Comparison of ENCODE assay signal across 8 cellular contexts in the genomic region with DNA sequence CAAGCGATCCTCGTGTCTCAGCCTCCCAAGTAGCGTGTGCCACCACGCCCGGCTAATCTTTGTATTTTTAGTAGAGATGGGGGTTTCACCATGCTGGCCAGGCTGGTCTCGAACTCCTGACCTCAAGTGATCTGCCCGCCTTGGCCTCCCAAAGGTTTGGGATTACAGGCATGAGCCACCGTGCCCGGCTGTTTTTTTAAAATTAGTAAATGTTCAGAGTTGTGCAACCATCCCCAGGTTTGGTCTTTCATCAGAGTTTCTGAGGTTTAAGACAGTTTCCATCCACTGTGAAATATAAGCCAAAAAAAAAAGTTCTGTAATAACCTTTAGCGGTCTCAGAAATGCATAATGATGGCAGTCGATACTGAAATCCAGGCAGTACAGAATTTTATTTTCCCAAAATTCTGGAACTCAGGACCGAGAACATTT. TPM values are rescaled to one million over a fixed set of nuclear protein-coding genes. Genes with fewer than 3 reads are reported as not detected.
A peak's percentile ranks its signal among the peaks of the same experiment; 100 is the strongest.
DNase-seq lines count a peak whose midpoint lies in the region; TF ChIP-seq lines count a peak whose summit lies in the region.

No MANE protein-coding gene starts in this region.

- H3K27me3 Mint-ChIP-seq in HFFc6 (ENCODE audit: insufficient read depth): no peaks in the 10 kb centered on the region; the same call in 1 of the 2 replicates

- TF ChIP-seq CTCF in HFFc6 (IDR thresholded peaks at IDR 0.05): no peak

- peaks cover 6% of the 10 kb centered on the region for H3K79me1 ChIP-seq in neuronal stem cell (ENCODE audit: low read depth, low read length)

- no peak overlapping the region for H2BK5ac ChIP-seq in neuronal stem cell (ENCODE audit: low read length)

- no peak overlapping the region for H3K4ac ChIP-seq in neuronal stem cell (ENCODE audit: low read length)

- no peaks in the 10 kb centered on the region for H3K36me3 ChIP-seq in ES-I3 (ENCODE audit: insufficient read depth, low read length)
- H3K36me3 ChIP-seq in ectodermal cell (ENCODE audit: control insufficient read depth, insufficient read depth, low read length): peaks cover 3% of the 10 kb centered on the region
- peaks cover 6 to 27% of the 10 kb centered on the region in 2 donors for H3K36me3 ChIP-seq in neuronal stem cell (replicated peaks in 1 of 2; ENCODE audit: control insufficient read depth in 2 of 2, insufficient read depth in 2 of 2, low read length in 2 of 2)

- H4K91ac ChIP-seq in neuronal stem cell (ENCODE audit: low read depth, low read length, poor library complexity): no peak overlapping the region

- H3K9me3 ChIP-seq in ES-I3 (ENCODE audit: control insufficient read depth, insufficient read depth, low read length) (no peaks in the 10 kb centered on the region), ectodermal cell (ENCODE audit: control insufficient read depth, low read length) (no peaks in the 10 kb centered on the region), neuronal stem cell (replicated peaks in 1 of 2; ENCODE audit: control insufficient read depth in 2 of 2, insufficient read depth in 1 of 2, low read depth in 1 of 2, low read length in 2 of 2) (no peaks in the 10 kb centered on the region)

- H3K27ac ChIP-seq in ectodermal cell (ENCODE audit: insufficient read depth, low read depth, low read length, poor library complexity, severe bottlenecking) (no peak overlapping the region), neuronal stem cell (replicated peaks; ENCODE audit: low read length) (peak overlapping the region; percentile 2)

- H2AK5ac ChIP-seq in neuronal stem cell (ENCODE audit: low read depth, low read length): no peak overlapping the region

- H4K8ac ChIP-seq in neuronal stem cell (ENCODE audit: low read depth, low read length): no peak overlapping the region

- no peak overlapping the region for H2BK12ac ChIP-seq in neuronal stem cell (ENCODE audit: low read length)

- peaks cover 14% of the 10 kb centered on the region for H3K36me3 Mint-ChIP-seq in HFFc6 (ENCODE audit: low read depth)

- H3K18ac ChIP-seq in neuronal stem cell (ENCODE audit: low read length): no peak overlapping the region

- no peaks in the 10 kb centered on the region for H3K9me3 Mint-ChIP-seq in HFFc6

- peak overlapping the region; percentile 37 for H3K4me3 ChIP-seq in ectodermal cell (ENCODE audit: insufficient read depth, low read depth, low read length)
- peak overlapping the region in 1 of 2 donors; percentile 57 for H3K4me3 ChIP-seq in neuronal stem cell (ENCODE audit: low read length in 2 of 2)

- peak overlapping the region; percentile 94 for H3K4me3 Mint-ChIP-seq in HFFc6

- H2BK15ac ChIP-seq in neuronal stem cell (ENCODE audit: low read length): no peak overlapping the region

- 83 to 85% methylated on average over 12 of the region's 12 CpGs for WGBS in ectodermal cell, 2 experiments
- no CpG with 5 or more reads among the region's 12 CpGs for WGBS in neuronal stem cell (ENCODE audit: extremely low coverage in 2 of 2, insufficient read length in 2 of 2, insufficient replicate concordance in 1 of 2), 2 donors

- no peak overlapping the region for H3K23ac ChIP-seq in neuronal stem cell (ENCODE audit: low read depth, low read length, poor library complexity)

- H3K4me1 Mint-ChIP-seq in HFFc6 (ENCODE audit: low read depth): peaks cover 52% of the 10 kb centered on the region

- peak overlapping the region; percentile 93 for H3K27ac Mint-ChIP-seq in HFFc6

- H2BK120ac ChIP-seq in neuronal stem cell (ENCODE audit: low read depth, low read length): no peak overlapping the region

- H2AFZ ChIP-seq in neuronal stem cell (ENCODE audit: low read length): peak overlapping the region; percentile 84

- H3K14ac ChIP-seq in neuronal stem cell (ENCODE audit: low read length): no peak overlapping the region

- DNase-seq in HFFc6: peak; percentile 12
- peak; percentile 96 for DNase-seq in SIG-M5 treated with dmso at 0.1 percent for 504 hours (lab: John Stamatoyannopoulos, UW; ENCODE audit: unreplicated experiment)
- no peak for DNase-seq in neuronal stem cell (ENCODE audit: low spot score)
- DNase-seq in cerebellum (ENCODE audit: low spot score): no peak
- no peak for DNase-seq in NCI-H510A treated with DMSO at 0.1 percent for 48 hours (lab: John Stamatoyannopoulos, UW)
- no peak for DNase-seq in DMS153 (lab: John Stamatoyannopoulos, UW)

- H3K4me1 ChIP-seq in ES-I3 (ENCODE audit: insufficient read depth, low read length) (peaks cover 8% of the 10 kb centered on the region), ectodermal cell (ENCODE audit: control insufficient read depth, insufficient read depth, low read length) (peaks cover 6% of the 10 kb centered on the region), neuronal stem cell (ENCODE audit: control insufficient read depth in 2 of 2, insufficient read depth in 1 of 2, low read depth in 1 of 2, low read length in 2 of 2) (peaks cover 6 to 10% of the 10 kb centered on the region in 2 donors)

- H3K27me3 ChIP-seq in ectodermal cell (ENCODE audit: control insufficient read depth, insufficient read depth, low read length, poor library complexity, severe bottlenecking): peaks cover 19% of the 10 kb centered on the region
- no peaks in the 10 kb centered on the region for H3K27me3 ChIP-seq in neuronal stem cell (ENCODE audit: control insufficient read depth in 3 of 3, insufficient read depth in 3 of 3, low read depth in 1 of 3, low read length in 3 of 3)

- peak overlapping the region; percentile 24 for H3K4me2 ChIP-seq in neuronal stem cell (ENCODE audit: insufficient read depth, low read length, poor library complexity, severe bottlenecking)

- H3K9ac ChIP-seq in ES-I3 (ENCODE audit: low read depth, low read length) (peak overlapping the region; percentile 64), neuronal stem cell (ENCODE audit: low read depth, low read length, poor library complexity) (no peak overlapping the region)

RNA-seq across cellular contexts. Expression of gene SYT11, which starts 0.5 kb away (rescaled TPM):
- total RNA-seq in HFFc6 (2021; fragmentation: NEBNext Ultra II Directional; extraction: Animal tissue kit (Norgen Biotek cat#: 25700)): 10 to 100 TPM; 38.9 to 56.0 (median 48.8) TPM
- polyA plus RNA-seq in ectodermal cell (2013, experiment 1 of 4): 4.9 TPM
- polyA plus RNA-seq in ectodermal cell (2013, experiment 2 of 4): 4.9 TPM
- 3.5 TPM for polyA plus RNA-seq in ectodermal cell (2013, experiment 3 of 4)
- polyA plus RNA-seq in ectodermal cell (2013, experiment 4 of 4): 3.5 TPM
- 18.7 TPM for polyA plus RNA-seq in neuronal stem cell (2013, experiment 1 of 2)
- polyA plus RNA-seq in neuronal stem cell (2013, experiment 2 of 2): 19.0 TPM
- 143 TPM for total RNA-seq in cerebellum

RNA-seq across cellular contexts. Expression of gene GON4L, which starts 1.8 kb away (rescaled TPM):
- 10 to 100 TPM; 24.2 to 31.3 (median 28.6) TPM for total RNA-seq in HFFc6 (2021; fragmentation: NEBNext Ultra II Directional; extraction: Animal tissue kit (Norgen Biotek cat#: 25700))
- 42.7 TPM for polyA plus RNA-seq in ectodermal cell (2013, experiment 1 of 4)
- 55.7 TPM for polyA plus RNA-seq in ectodermal cell (2013, experiment 2 of 4)
- polyA plus RNA-seq in ectodermal cell (2013, experiment 3 of 4): 29.7 TPM
- 33.8 TPM for polyA plus RNA-seq in ectodermal cell (2013, experiment 4 of 4)
- polyA plus RNA-seq in neuronal stem cell (2013, experiment 1 of 2): 15.4 TPM
- 14.4 TPM for polyA plus RNA-seq in neuronal stem cell (2013, experiment 2 of 2)
- 51.9 TPM for total RNA-seq in cerebellum

RNA-seq across cellular contexts. Expression of gene RIT1, which starts 52.3 kb away (rescaled TPM):
- total RNA-seq in HFFc6 (2021; fragmentation: NEBNext Ultra II Directional; extraction: Animal tissue kit (Norgen Biotek cat#: 25700)): 10 to 100 TPM; 26.1 to 35.4 (median 32.1) TPM
- 43.4 TPM for polyA plus RNA-seq in ectodermal cell (2013, experiment 1 of 4)
- polyA plus RNA-seq in ectodermal cell (2013, experiment 2 of 4): 42.0 TPM
- 34.1 TPM for polyA plus RNA-seq in ectodermal cell (2013, experiment 3 of 4)
- polyA plus RNA-seq in ectodermal cell (2013, experiment 4 of 4): 42.2 TPM
- polyA plus RNA-seq in neuronal stem cell (2013, experiment 1 of 2): 22.1 TPM
- 22.2 TPM for polyA plus RNA-seq in neuronal stem cell (2013, experiment 2 of 2)
- 26.2 TPM for total RNA-seq in cerebellum

Comparison
In these comparisons a context has a peak if more than half of its experiments do, and no peak if none do; other contexts are left out.
1. DNase-seq: peak in HFFc6 (single experiment) and SIG-M5 treated with dmso at 0.1 percent for 504 hours (single experiment); none in neuronal stem cell (single experiment), cerebellum (single experiment), NCI-H510A treated with DMSO at 0.1 percent for 48 hours (single experiment) and DMS153 (single experiment).